8 cellular contexts compared by ENCODE assay signal in genomic region chr2:202178342-202178958, GRCh38. TPM values are rescaled to one million over a fixed set of nuclear protein-coding genes. Genes with fewer than 3 reads are reported as not detected.
DNase-seq lines count a peak whose midpoint lies in the region; FAIRE-seq and TF ChIP-seq lines count a peak whose summit lies in the region.

No MANE protein-coding gene starts in this region.

- peak; percentile 51 to 78 (median 71) for TF ChIP-seq CTCF in ovary (IDR thresholded peaks at IDR 0.05)

- no peaks in the 10 kb centered on the region for H3K27me3 ChIP-seq in ovary

- peak; percentile 85 for FAIRE-seq in RCC 7860 (lab: Jason Lieb, UNC)
- FAIRE-seq in frontal cortex (lab: Jason Lieb, UNC) = peak; percentile 76

- peak; percentile 78 for DNase-seq in EH (ENCODE audit: low read depth)
- peak; percentile 39 for DNase-seq in KG1 (lab: John Stamatoyannopoulos, UW)
- peak; percentile 50 for DNase-seq in RCC 7860 (ENCODE audit: low spot score)
- DNase-seq in activated T-helper 9 cell treated with anti-CD3 and anti-CD28 coated beads, Interleukin-2, amount 50 U/mL, for 16 hours (ENCODE audit: low read depth) = peak; percentile 7
- peak; percentile 51 to 58 for DNase-seq in frontal cortex (ENCODE audit: low spot score in 2 of 2)
- peak in 4 of 5 donors; percentile 44 to 77 (median 48) for DNase-seq in ovary
- DNase-seq in OCI-M2 (lab: John Stamatoyannopoulos, UW; ENCODE audit: unreplicated experiment) = no peak
- DNase-seq in NK-92 (lab: John Stamatoyannopoulos, UW; ENCODE audit: unreplicated experiment) = no peak

- no peak overlapping the region for H3K27ac ChIP-seq in ovary

- intact Hi-C loops in ovary (cut with DNase I) = loop anchor here in 3 of 4 donors (5.0 to 10.0 kb wide), 4 partner anchors 141 to 381 kb away; no protein-coding TSS in a partner anchor

- no peaks in the 10 kb centered on the region for H3K36me3 ChIP-seq in ovary

- no peaks in the 10 kb centered on the region for H3K9me3 ChIP-seq in ovary

- H3K4me3 ChIP-seq in ovary = no peak overlapping the region

- no peak for TF ChIP-seq EP300 in ovary (IDR thresholded peaks at IDR 0.05)

- 32 to 37% (median 33%) methylated on average over 7 of the region's 7 CpGs for WGBS in ovary, 3 donors

- no peak for TF ChIP-seq POLR2A in ovary (IDR thresholded peaks at IDR 0.05)

- no peaks in the 10 kb centered on the region for H3K4me1 ChIP-seq in ovary (ENCODE audit: insufficient read depth)

RNA-seq across cellular contexts. Expression of gene SUMO1, which starts 59.9 kb away (rescaled TPM):
- total RNA-seq in frontal cortex = 177 TPM
- total RNA-seq in ovary = 10 to 100 TPM; 41.7 to 71.6 (median 61.4) TPM
- polyA plus RNA-seq in ovary = 10 to 100 TPM; 67.1 to 97.0 TPM

Comparison
In these comparisons a context has a peak if more than half of its experiments do, and no peak if none do; other contexts are left out.
1. DNase-seq: peak in EH (single experiment), KG1 (single experiment), RCC 7860 (single experiment), activated T-helper 9 cell treated with anti-CD3 and anti-CD28 coated beads, Interleukin-2, amount 50 U/mL, for 16 hours (single experiment), frontal cortex (2 of 2) and ovary (4 of 5); none in OCI-M2 (single experiment) and NK-92 (single experiment).